In genomic region chr17:51435171-51435552, GRCh38 we compare ENCODE assay signal across 1 cellular context.
TF ChIP-seq lines count a peak whose summit lies in the region.

No MANE protein-coding gene starts in this region.

TF ChIP-seq in HCT116, 20 proteins besides CTCF, POLR2A, EP300 and RAD21 (continued from another document):
- TF ChIP-seq ATF3 (IDR thresholded peaks at IDR 0.05) (no peak), SRF (IDR thresholded peaks at IDR 0.05; ENCODE audit: low read depth) (no peak), CEBPB (IDR thresholded peaks at IDR 0.05; ENCODE audit: low read depth) (no peak), EZH2phosphoT487 (IDR thresholded peaks at IDR 0.05; ENCODE audit: borderline replicate concordance) (no peak), SP1 (IDR thresholded peaks at IDR 0.05; ENCODE audit: low read depth) (no peak), FOSL1 (IDR thresholded peaks at IDR 0.05; ENCODE audit: low read depth) (no peak), ELF1 (IDR thresholded peaks at IDR 0.05; ENCODE audit: borderline replicate concordance, low read depth) (no peak), CBX3 (IDR thresholded peaks at IDR 0.05; ENCODE audit: low read depth) (no peak)
